In the genomic region with DNA sequence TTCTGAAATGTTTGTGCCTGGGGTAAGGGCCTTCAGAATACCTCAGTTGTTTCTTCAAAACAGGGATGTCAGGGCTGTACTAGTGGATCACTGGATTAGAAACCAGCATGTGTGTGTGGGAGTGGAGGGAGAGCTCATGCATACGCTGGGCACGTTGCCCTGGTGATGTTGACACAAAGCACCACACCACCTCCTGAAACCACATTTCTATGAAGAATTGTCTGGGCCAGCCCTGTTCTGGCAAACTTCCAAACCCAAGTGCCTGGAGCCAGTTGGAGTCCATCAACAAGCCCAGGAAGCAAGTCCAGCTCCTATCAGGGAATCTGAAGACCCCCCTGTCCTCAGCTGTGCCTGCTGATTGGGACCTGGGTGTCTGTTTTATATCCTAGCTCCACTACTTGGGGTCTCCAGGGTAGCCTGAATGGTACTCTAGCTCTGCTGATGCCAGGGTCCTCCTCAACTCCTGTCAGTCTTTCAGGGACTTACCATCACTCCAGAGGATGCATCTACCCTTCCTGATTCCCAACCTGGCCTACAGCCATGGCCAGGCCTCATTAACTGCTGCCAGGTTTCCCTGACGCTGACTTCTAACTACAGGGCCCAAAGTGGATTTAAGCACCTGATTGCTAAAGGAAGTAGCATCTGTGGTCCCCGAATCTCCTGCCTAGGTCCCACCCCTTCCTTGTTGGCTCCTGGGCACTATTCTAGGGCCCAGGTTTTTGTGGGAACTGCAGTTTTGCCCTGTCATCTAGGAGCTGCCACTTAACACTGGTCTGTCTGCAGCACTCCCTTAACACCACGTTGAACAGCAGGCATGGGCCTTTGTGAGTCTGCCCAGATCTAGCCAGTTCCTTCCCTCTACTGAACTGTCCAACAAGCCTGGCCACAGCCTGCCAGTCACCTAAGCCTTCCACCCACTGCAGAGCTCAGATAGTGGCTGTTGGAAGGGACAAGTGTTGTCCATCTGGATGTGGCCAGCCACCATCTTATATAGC, we compare ENCODE assay signal across 9 cellular contexts. TPM values are rescaled to one million over a fixed set of nuclear protein-coding genes. Genes with fewer than 3 reads are reported as not detected.
DNase-seq lines count a peak whose midpoint lies in the region; ATAC-seq and TF ChIP-seq lines count a peak whose summit lies in the region.
"Had no signal": no experiment of that assay in that cellular context is flagged by ENCODE, and none has a peak within 500 bp of the region (broad histone marks: within the 10 kb centered on the region; RNA-seq: fewer than 3 reads in every experiment).

No MANE protein-coding gene starts in this region.

- no peak for TF ChIP-seq POLR2A in Peyer's patch (IDR thresholded peaks at IDR 0.05)

- H3K4me3 ChIP-seq in SJCRH30 = no peak overlapping the region
- no peak overlapping the region for H3K4me3 ChIP-seq in Peyer's patch

- TF ChIP-seq CTCF in nephron (IDR thresholded peaks at IDR 0.05; ENCODE audit: unreplicated experiment in 3 of 3) (no peak), Peyer's patch (IDR thresholded peaks at IDR 0.05) (no peak)

- no peaks in the 10 kb centered on the region for H3K27me3 Mint-ChIP-seq in activated T-cell treated with anti-CD3 and anti-CD28 coated beads, Interleukin-2, amount 50 U/mL, for 24 hours
- H3K27me3 Mint-ChIP-seq in nephron (ENCODE audit: low read depth) = peaks cover 3% of the 10 kb centered on the region

- H3K9me3 ChIP-seq in SJCRH30 (replicated peaks) (no peaks in the 10 kb centered on the region), Peyer's patch (no peaks in the 10 kb centered on the region)

- DNase-seq in activated T-cell treated with anti-CD3 and anti-CD28 coated beads for 48 hours (ENCODE audit: low read depth) (peak; percentile 7), M059J (ENCODE audit: low read depth) (peak; percentile 100), SJCRH30 (peak; percentile 72 to 74), Peyer's patch (no peak)
- no peak for DNase-seq in activated T-cell treated with anti-CD3 and anti-CD28 coated beads, Interleukin-2, amount 50 U/mL, for 24 hours

- no peaks in the 10 kb centered on the region for H3K36me3 Mint-ChIP-seq in activated T-cell treated with anti-CD3 and anti-CD28 coated beads, Interleukin-2, amount 50 U/mL, for 24 hours (ENCODE audit: low read depth)
- H3K36me3 Mint-ChIP-seq in nephron (ENCODE audit: low read depth) = no peaks in the 10 kb centered on the region

- H3K4me1 Mint-ChIP-seq in activated T-cell treated with anti-CD3 and anti-CD28 coated beads, Interleukin-2, amount 50 U/mL, for 24 hours (ENCODE audit: low read depth) = peaks cover 13% of the 10 kb centered on the region
- peaks cover 22% of the 10 kb centered on the region for H3K4me1 Mint-ChIP-seq in nephron

- H3K36me3 ChIP-seq in SJCRH30 (no peaks in the 10 kb centered on the region), Peyer's patch (no peaks in the 10 kb centered on the region)

- no peaks in the 10 kb centered on the region for H3K9me3 Mint-ChIP-seq in activated T-cell treated with anti-CD3 and anti-CD28 coated beads, Interleukin-2, amount 50 U/mL, for 24 hours
- H3K9me3 Mint-ChIP-seq in nephron = no peaks in the 10 kb centered on the region
- H3K9me3 Mint-ChIP-seq: CD8-positive, alpha-beta memory T cell had no signal

- no peak overlapping the region for H3K27ac Mint-ChIP-seq in activated T-cell treated with anti-CD3 and anti-CD28 coated beads, Interleukin-2, amount 50 U/mL, for 24 hours
- peak overlapping the region; percentile 9 to 61 (median 53) for H3K27ac Mint-ChIP-seq in nephron

- H3K4me1 ChIP-seq in SJCRH30 (peaks cover 7% of the 10 kb centered on the region; the same call in 1 of the 2 replicates), Peyer's patch (no peaks in the 10 kb centered on the region)

- no peak overlapping the region for H3K27ac ChIP-seq in SJCRH30
- no peak overlapping the region for H3K27ac ChIP-seq in Peyer's patch

- H3K4me3 Mint-ChIP-seq in activated T-cell treated with anti-CD3 and anti-CD28 coated beads, Interleukin-2, amount 50 U/mL, for 24 hours = no peak overlapping the region
- no peak overlapping the region for H3K4me3 Mint-ChIP-seq in nephron
- H3K4me3 Mint-ChIP-seq: CD8-positive, alpha-beta memory T cell had no signal

- ATAC-seq in esophagus mucosa = peak; percentile 81
- ATAC-seq in HG02623 (IDR thresholded peaks at IDR 0.05; ENCODE audit: unreplicated experiment) = no peak

- H3K27me3 ChIP-seq in SJCRH30 (no peaks in the 10 kb centered on the region), Peyer's patch (no peaks in the 10 kb centered on the region)

RNA-seq across cellular contexts. Expression of gene LPAR3, which starts 45.5 kb away (rescaled TPM):
- total RNA-seq in M059J (2014; rRNA removed; shearing (Covaris generic)) = 2.6 and 3.6 TPM in 2 replicates
- 4.1 and 4.6 TPM in 2 replicates for total RNA-seq in SJCRH30 (2014; rRNA removed; shearing (Covaris generic))
- total RNA-seq in esophagus mucosa (20.6 TPM), Peyer's patch (1 to 10 TPM in 1 of 4 donors, not detected in 3; 9.1 TPM)

Comparison
In these comparisons a context has a peak if more than half of its experiments do, and no peak if none do; other contexts are left out.
1. DNase-seq: peak in activated T-cell treated with anti-CD3 and anti-CD28 coated beads for 48 hours (single experiment), M059J (single experiment) and SJCRH30 (2 of 2); none in activated T-cell treated with anti-CD3 and anti-CD28 coated beads, Interleukin-2, amount 50 U/mL, for 24 hours (single experiment) and Peyer's patch (0 of 3).